ENCODE assay signal across 12 cellular contexts in genomic region chr7:134991469-134992339, GRCh38. TPM values are rescaled to one million over a fixed set of nuclear protein-coding genes. Genes with fewer than 3 reads are reported as not detected.
DNase-seq lines count a peak whose midpoint lies in the region; ATAC-seq and TF ChIP-seq lines count a peak whose summit lies in the region.
"Had no signal": no experiment of that assay in that cellular context is flagged by ENCODE, and none has a peak within 500 bp of the region (broad histone marks: within the 10 kb centered on the region; RNA-seq: fewer than 3 reads in every experiment).

No MANE protein-coding gene starts in this region.

- intact Hi-C loops in stomach (cut with DNase I; ENCODE audit: low total_unique reads): loop anchor here (10.0 kb wide), 1 partner anchor 173 kb away; no protein-coding TSS in a partner anchor

- H3K36me3 ChIP-seq in stomach: peaks cover 6 to 31% (median 20%) of the 10 kb centered on the region in 4 donors

- no peaks in the 10 kb centered on the region for H3K27me3 ChIP-seq in stomach
- H3K27me3 ChIP-seq: MG63 had no signal

- H3K36me3 Mint-ChIP-seq in activated naive CD8-positive, alpha-beta T cell treated with anti-CD3 and anti-CD28 coated beads, Interleukin-2, amount 10 ng/mL, durations not matched to agents 7 days and 5 days: peaks cover 20% of the 10 kb centered on the region

- no peak for TF ChIP-seq EP300 in stomach (IDR thresholded peaks at IDR 0.05)

- peak overlapping the region; percentile 55 to 71 (median 60) for H3K27ac ChIP-seq in stomach
- H3K27ac ChIP-seq: skin epidermis had no signal

- ATAC-seq in activated naive CD8-positive, alpha-beta T cell treated with anti-CD3 and anti-CD28 coated beads, Interleukin-2, amount 10 ng/mL, durations not matched to agents 7 days and 5 days (ENCODE audit: low read depth): no peak
- peak; percentile 69 for ATAC-seq in left lobe of liver
- ATAC-seq in GM21381 (IDR thresholded peaks at IDR 0.05; ENCODE audit: unreplicated experiment): no peak

- peaks cover 30 to 80% (median 57%) of the 10 kb centered on the region in 4 donors for H3K4me1 ChIP-seq in stomach

- no peak for TF ChIP-seq POLR2A in stomach (IDR thresholded peaks at IDR 0.05)

- H3K4me3 Mint-ChIP-seq in activated naive CD8-positive, alpha-beta T cell treated with anti-CD3 and anti-CD28 coated beads, Interleukin-2, amount 10 ng/mL, durations not matched to agents 7 days and 5 days: no peak overlapping the region

- peak; percentile 51 for DNase-seq in HT-29 (ENCODE audit: low spot score)
- DNase-seq in activated naive CD8-positive, alpha-beta T cell treated with anti-CD3 and anti-CD28 coated beads, Interleukin-2, amount 10 ng/mL, durations not matched to agents 7 days and 5 days: no peak
- DNase-seq in left lobe of liver (ENCODE audit: low spot score): no peak
- DNase-seq in stomach: no peak
- no peak for DNase-seq in GDM1 (lab: John Stamatoyannopoulos, UW)
- no peak for DNase-seq in RPMI8226
- DNase-seq: cerebellar nuclear complex, DMS53, MG63, NCI-H524 treated with DMSO at 0.1 percent for 48 hours had no signal

- no peaks in the 10 kb centered on the region for H3K27me3 Mint-ChIP-seq in activated naive CD8-positive, alpha-beta T cell treated with anti-CD3 and anti-CD28 coated beads, Interleukin-2, amount 10 ng/mL, durations not matched to agents 7 days and 5 days

- no peaks in the 10 kb centered on the region for H3K9me3 Mint-ChIP-seq in activated naive CD8-positive, alpha-beta T cell treated with anti-CD3 and anti-CD28 coated beads, Interleukin-2, amount 10 ng/mL, durations not matched to agents 7 days and 5 days

- POLR2A ChIA-PET in activated naive CD8-positive, alpha-beta T cell treated with anti-CD3 and anti-CD28 coated beads, Interleukin-2, amount 10 ng/mL, durations not matched to agents 7 days and 5 days (lab: Charles Lee): interaction anchor here (2.2 to 5.1 kb wide), 2 partner anchors 156 to 178 kb away, joined by 13 to 20 read pairs; partner anchors contain the start of genes CYREN and TMEM140

- 23 to 53% (median 33%) methylated on average over 2 of the region's 2 CpGs for WGBS in stomach, 5 donors

- no peak overlapping the region for H3K4me3 ChIP-seq in stomach
- H3K4me3 ChIP-seq: MG63, skin epidermis had no signal

- H3K4me1 Mint-ChIP-seq in activated naive CD8-positive, alpha-beta T cell treated with anti-CD3 and anti-CD28 coated beads, Interleukin-2, amount 10 ng/mL, durations not matched to agents 7 days and 5 days: peaks cover 56% of the 10 kb centered on the region

- TF ChIP-seq CTCF in stomach (IDR thresholded peaks at IDR 0.05): no peak

- H3K9me3 ChIP-seq in stomach: no peaks in the 10 kb centered on the region
- H3K9me3 ChIP-seq: MG63 had no signal

- H3K27ac Mint-ChIP-seq in activated naive CD8-positive, alpha-beta T cell treated with anti-CD3 and anti-CD28 coated beads, Interleukin-2, amount 10 ng/mL, durations not matched to agents 7 days and 5 days: peak overlapping the region; percentile 37

RNA-seq across cellular contexts. Expression of gene AGBL3, which starts 5.4 kb away (rescaled TPM):
- total RNA-seq in HT-29 (2014; rRNA removed; shearing (Covaris generic)): 0.18 and 0.31 TPM in 2 replicates
- 1 to 10 TPM; 4.5 to 6.7 TPM for total RNA-seq in activated naive CD8-positive, alpha-beta T cell treated with anti-CD3 and anti-CD28 coated beads, Interleukin-2, amount 10 ng/mL, durations not matched to agents 7 days and 5 days
- total RNA-seq in left lobe of liver (2.1 TPM), stomach (1 to 10 TPM in 2 of 5 donors, under 1 TPM in 1, not detected in 2; 0.29 to 8.4 (median 2.9) TPM)
- polyA plus RNA-seq in stomach: 1 to 10 TPM in 2 of 3 donors, under 1 TPM in 1; 0.93 to 1.4 (median 1.2) TPM
